Comparison of ENCODE assay signal across 14 cellular contexts in the genomic region with DNA sequence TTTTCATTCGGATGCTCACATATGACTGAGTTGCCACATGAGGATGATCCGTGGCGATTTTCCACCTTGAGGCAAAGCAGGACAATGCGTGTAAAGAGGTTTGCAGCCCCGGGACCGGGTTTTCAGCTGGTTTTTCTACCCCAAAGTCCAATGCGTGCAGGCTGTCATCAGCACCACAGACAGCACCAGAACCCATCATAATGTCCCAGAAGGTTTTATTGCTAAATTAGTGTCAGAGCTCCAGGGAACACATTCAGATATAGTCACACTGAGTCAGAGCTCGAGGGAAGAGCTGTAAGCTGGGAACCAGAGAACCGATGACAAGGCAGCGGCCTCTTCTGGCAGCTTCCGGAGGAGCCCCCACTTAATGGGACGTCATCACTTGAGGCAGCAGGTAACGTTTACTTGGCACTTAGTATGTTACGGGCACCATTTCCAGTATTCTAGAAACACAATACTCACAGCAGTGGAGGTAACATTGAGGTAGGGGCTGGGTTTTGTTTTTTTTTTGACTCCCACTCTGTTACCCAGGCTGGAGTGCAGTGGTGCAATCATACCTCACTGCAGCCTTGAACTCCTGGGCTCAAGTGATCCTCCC. TPM values are rescaled to one million over a fixed set of nuclear protein-coding genes. Genes with fewer than 3 reads are reported as not detected.
A peak's percentile ranks its signal among the peaks of the same experiment; 100 is the strongest.
DNase-seq lines count a peak whose midpoint lies in the region; ATAC-seq and TF ChIP-seq lines count a peak whose summit lies in the region.
"Had no signal": no experiment of that assay in that cellular context is flagged by ENCODE, and none has a peak within 500 bp of the region (broad histone marks: within the 10 kb centered on the region; RNA-seq: fewer than 3 reads in every experiment).

No MANE protein-coding gene starts in this region.

- H3K4me3 ChIP-seq in BJ (ENCODE audit: low read depth, low read length) (no peak overlapping the region), HEK293 (ENCODE audit: low read depth, low read length) (no peak overlapping the region), RWPE2 (ENCODE audit: severe bottlenecking) (no peak overlapping the region)
- H3K4me3 ChIP-seq: BLaER1 had no signal

- TF ChIP-seq CTCF in BJ (IDR thresholded peaks at IDR 0.05; ENCODE audit: insufficient read depth, low read depth, low read length) (0 out of 2 replicates have a peak, but pooled peaks have one; percentile 15), HEK293 (tag by site-specific recombination; IDR thresholded peaks at IDR 0.05) (no peak), RWPE2 (IDR thresholded peaks at IDR 0.05; ENCODE audit: poor library complexity, severe bottlenecking) (no peak)

- DNase-seq in BJ (ENCODE audit: low read depth) (no peak), RWPE2 (ENCODE audit: low spot score) (peak; percentile 25), islet precursor cell (peak; percentile 57), mucosa of gallbladder (ENCODE audit: low spot score) (no peak), NCI-H345 (lab: John Stamatoyannopoulos, UW) (no peak), mesenteric fat pad (ENCODE audit: low spot score) (no peak)
- no peak for DNase-seq in stimulated activated naive CD4-positive, alpha-beta T cell (lab: John Stamatoyannopoulos, UW)
- DNase-seq: activated CD4-positive, alpha-beta T cell treated with anti-CD3 and anti-CD28 coated beads, Interleukin-2, amount 10 ng/mL, durations not matched to agents 7 days and 5 days; cerebellar nuclear complex; NCI-H1436 treated with DMSO at 0.1 percent for 48 hours; stimulated activated CD4-positive, alpha-beta T cell treated with anti-CD3 and anti-CD28 coated beads, Interleukin-15, amount 100 ng/mL, for 24 hours had no signal

- H3K36me3 ChIP-seq in BJ (ENCODE audit: control insufficient read depth, insufficient read depth, low read length), result no peaks in the 10 kb centered on the region
- no peaks in the 10 kb centered on the region for H3K36me3 ChIP-seq in HEK293 (ENCODE audit: control insufficient read depth in 2 of 2, insufficient read depth in 1 of 2, low read length in 2 of 2)
- no peaks in the 10 kb centered on the region for H3K36me3 ChIP-seq in RWPE2 (ENCODE audit: low read depth)
- H3K36me3 ChIP-seq: BLaER1, neutrophil had no signal

- no peak overlapping the region for H3K27ac ChIP-seq in HEK293 (ENCODE audit: extremely low read depth, low read depth, low read length)
- H3K27ac ChIP-seq in RWPE2 (ENCODE audit: poor library complexity, severe bottlenecking), result no peak overlapping the region
- H3K27ac ChIP-seq: BLaER1, neutrophil had no signal

- H3K4me1 ChIP-seq in HEK293 (ENCODE audit: control insufficient read depth, insufficient read depth, low read length) (no peaks in the 10 kb centered on the region; the same call in 1 of the 2 replicates), RWPE2 (ENCODE audit: insufficient read depth, poor library complexity, severe bottlenecking) (no peaks in the 10 kb centered on the region)
- H3K4me1 ChIP-seq: BLaER1 had no signal

- POLR2A ChIA-PET in BJ (lab: Charles Lee) (no interaction called here), HEK293 (lab: Yijun Ruan, JAX) (no interaction called here)

- CTCF ChIA-PET in BJ (lab: Yijun Ruan, JAX) (interaction anchor here (0.9 to 1.2 kb wide), 2 partner anchors 9 to 10 kb away, joined by 3 to 4 read pairs; no protein-coding TSS in a partner anchor), HEK293 (lab: Yijun Ruan, JAX) (interaction anchor here (0.8 to 1.3 kb wide), 5 partner anchors 9 to 98 kb away, joined by 3 to 4 read pairs (median 3); a partner anchor contains a TSS)

- H3K9me3 ChIP-seq in HEK293 (ENCODE audit: control insufficient read depth, insufficient read depth, low read depth, low read length), result no peaks in the 10 kb centered on the region
- H3K9me3 ChIP-seq in RWPE2 (ENCODE audit: severe bottlenecking), result no peaks in the 10 kb centered on the region
- H3K9me3 ChIP-seq: BLaER1, neutrophil had no signal

- H3K27me3 ChIP-seq in BJ (ENCODE audit: control insufficient read depth, insufficient read depth, low read length), result peaks cover 1% of the 10 kb centered on the region
- no peaks in the 10 kb centered on the region for H3K27me3 ChIP-seq in RWPE2 (ENCODE audit: insufficient read depth, poor library complexity, severe bottlenecking)

- ATAC-seq in RWPE2 (ENCODE audit: low read depth), result no peak

TF ChIP-seq in HEK293, 187 proteins besides CTCF, POLR2A, EP300 and RAD21:
- TF ChIP-seq ZNF140 (tag by site-specific recombination; IDR thresholded peaks at IDR 0.05) (no peak), ZNF629 (tag by site-specific recombination; IDR thresholded peaks at IDR 0.05) (peak; percentile 69), ZNF133 (tag by site-specific recombination; IDR thresholded peaks at IDR 0.05) (no peak), ZNF341 (tag by site-specific recombination; IDR thresholded peaks at IDR 0.05; ENCODE audit: low read depth) (no peak), ZNF654 (tag by site-specific recombination; IDR thresholded peaks at IDR 0.05; ENCODE audit: low read depth) (peak; percentile 40)
- TF ChIP-seq, protein P1, sequence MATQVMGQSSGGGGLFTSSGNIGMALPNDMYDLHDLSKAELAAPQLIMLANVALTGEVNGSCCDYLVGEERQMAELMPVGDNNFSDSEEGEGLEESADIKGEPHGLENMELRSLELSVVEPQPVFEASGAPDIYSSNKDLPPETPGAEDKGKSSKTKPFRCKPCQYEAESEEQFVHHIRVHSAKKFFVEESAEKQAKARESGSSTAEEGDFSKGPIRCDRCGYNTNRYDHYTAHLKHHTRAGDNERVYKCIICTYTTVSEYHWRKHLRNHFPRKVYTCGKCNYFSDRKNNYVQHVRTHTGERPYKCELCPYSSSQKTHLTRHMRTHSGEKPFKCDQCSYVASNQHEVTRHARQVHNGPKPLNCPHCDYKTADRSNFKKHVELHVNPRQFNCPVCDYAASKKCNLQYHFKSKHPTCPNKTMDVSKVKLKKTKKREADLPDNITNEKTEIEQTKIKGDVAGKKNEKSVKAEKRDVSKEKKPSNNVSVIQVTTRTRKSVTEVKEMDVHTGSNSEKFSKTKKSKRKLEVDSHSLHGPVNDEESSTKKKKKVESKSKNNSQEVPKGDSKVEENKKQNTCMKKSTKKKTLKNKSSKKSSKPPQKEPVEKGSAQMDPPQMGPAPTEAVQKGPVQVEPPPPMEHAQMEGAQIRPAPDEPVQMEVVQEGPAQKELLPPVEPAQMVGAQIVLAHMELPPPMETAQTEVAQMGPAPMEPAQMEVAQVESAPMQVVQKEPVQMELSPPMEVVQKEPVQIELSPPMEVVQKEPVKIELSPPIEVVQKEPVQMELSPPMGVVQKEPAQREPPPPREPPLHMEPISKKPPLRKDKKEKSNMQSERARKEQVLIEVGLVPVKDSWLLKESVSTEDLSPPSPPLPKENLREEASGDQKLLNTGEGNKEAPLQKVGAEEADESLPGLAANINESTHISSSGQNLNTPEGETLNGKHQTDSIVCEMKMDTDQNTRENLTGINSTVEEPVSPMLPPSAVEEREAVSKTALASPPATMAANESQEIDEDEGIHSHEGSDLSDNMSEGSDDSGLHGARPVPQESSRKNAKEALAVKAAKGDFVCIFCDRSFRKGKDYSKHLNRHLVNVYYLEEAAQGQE (tag by site-specific recombination; IDR thresholded peaks at IDR 0.05), result peak; percentile 78

RNA-seq across cellular contexts. Expression of a gene that starts 8.9 kb away (rescaled TPM):
- polyA plus RNA-seq in BJ (2011; rRNA removed), result 10.8 and 17.3 TPM in 2 replicates
- polyA minus RNA-seq in BJ (2011; rRNA and poly(A)+ RNA removed), result 8.4 and 12.9 TPM in 2 replicates
- total RNA-seq in mucosa of gallbladder (10.7 TPM), mesenteric fat pad (12.1 TPM)

RNA-seq across cellular contexts. Expression of a gene that starts 23.1 kb away (rescaled TPM):
- polyA plus RNA-seq in BJ (2011; rRNA removed), result not detected in 2 replicates
- not detected in 2 replicates for polyA minus RNA-seq in BJ (2011; rRNA and poly(A)+ RNA removed)
- total RNA-seq in mucosa of gallbladder (25.0 TPM), mesenteric fat pad (14.1 TPM)
- total RNA-seq: activated CD4-positive, alpha-beta T cell treated with anti-CD3 and anti-CD28 coated beads, Interleukin-2, amount 10 ng/mL, durations not matched to agents 7 days and 5 days had no signal

RNA-seq across cellular contexts. Expression of a gene that starts 29.0 kb away (rescaled TPM):
- 55.8 and 63.1 TPM in 2 replicates for polyA plus RNA-seq in BJ (2011; rRNA removed)
- 36.4 and 73.6 TPM in 2 replicates for polyA minus RNA-seq in BJ (2011; rRNA and poly(A)+ RNA removed)
- 26.2 TPM for total RNA-seq in mucosa of gallbladder
- 20.4 TPM for total RNA-seq in mesenteric fat pad

RNA-seq across cellular contexts. Expression of a gene that starts 54.9 kb away (rescaled TPM):
- 6.5 and 8.5 TPM in 2 replicates for polyA plus RNA-seq in BJ (2011; rRNA removed)
- 5.8 and 8.4 TPM in 2 replicates for polyA minus RNA-seq in BJ (2011; rRNA and poly(A)+ RNA removed)
- total RNA-seq in mucosa of gallbladder (9.8 TPM), mesenteric fat pad (12.7 TPM)

Comparison
In these comparisons a context has a peak if more than half of its experiments do, and no peak if none do; other contexts are left out.
1. DNase-seq: peak in RWPE2 (single experiment) and islet precursor cell (single experiment); none in BJ (single experiment), mucosa of gallbladder (single experiment), NCI-H345 (single experiment), mesenteric fat pad (single experiment) and stimulated activated naive CD4-positive, alpha-beta T cell (0 of 6).